Comparison of ENCODE assay signal across 8 cellular contexts in the genomic region with DNA sequence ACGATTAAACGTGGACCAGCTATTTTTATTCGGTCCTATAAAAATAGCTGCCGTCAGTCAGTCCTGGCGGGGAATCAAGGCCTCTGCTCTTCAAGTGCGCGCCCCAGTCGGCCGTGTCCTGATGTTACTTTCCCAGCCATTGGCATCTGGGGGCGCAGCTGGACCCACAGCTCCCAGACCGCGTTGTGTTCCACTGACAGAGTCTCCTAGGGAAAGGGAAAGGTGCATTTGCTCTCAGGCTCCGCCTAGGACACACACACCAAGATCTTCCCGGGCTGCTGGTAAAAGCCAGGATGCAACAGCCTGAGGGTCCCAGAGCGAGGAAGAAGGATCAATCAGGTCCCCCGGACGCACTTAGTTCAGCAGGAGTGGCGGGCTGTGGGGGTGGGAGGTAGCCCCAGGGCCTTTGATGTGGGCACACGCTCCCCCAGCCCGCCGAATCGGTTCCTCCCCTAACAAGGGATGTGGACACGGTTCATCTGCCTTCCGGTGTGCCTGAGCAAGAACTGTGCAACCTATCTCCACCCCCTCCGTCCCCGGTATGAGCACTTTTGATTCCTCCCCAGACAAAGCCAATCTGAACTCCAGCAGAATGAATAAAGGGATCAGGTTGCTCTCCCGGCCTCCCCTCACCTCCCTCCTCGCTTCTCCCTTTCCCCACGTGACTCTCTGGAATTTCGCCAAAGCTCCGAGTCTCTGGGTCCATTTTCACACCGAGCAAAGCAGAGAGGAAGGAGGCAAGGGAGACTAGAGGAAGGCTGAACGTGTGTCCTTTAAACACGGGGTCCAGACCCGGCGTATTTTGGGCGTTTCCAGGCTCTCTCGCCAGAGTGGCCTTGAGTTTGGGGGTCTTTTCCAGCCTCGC. TPM values are rescaled to one million over a fixed set of nuclear protein-coding genes. Genes with fewer than 3 reads are reported as not detected.
DNase-seq lines count a peak whose midpoint lies in the region; FAIRE-seq and TF ChIP-seq lines count a peak whose summit lies in the region.

No MANE protein-coding gene starts in this region.

- CTCF ChIA-PET in H1 (lab: Charles Lee; ENCODE audit: partially characterized antibody) = interaction anchor here (0.7 to 2.2 kb wide), 18 partner anchors 8 to 340 kb away, joined by 3 to 10 read pairs (median 4); no protein-coding TSS in a partner anchor

- H3K27ac ChIP-seq in H1 (ENCODE audit: low read depth, low read length) (peak overlapping the region; percentile 70), subcutaneous abdominal adipose tissue (ENCODE audit: low read depth, low read length) (no peak overlapping the region)

- no peak overlapping the region for H3K14ac ChIP-seq in H1 (ENCODE audit: insufficient read length)

- no peak overlapping the region for H2BK120ac ChIP-seq in H1 (replicated peaks; ENCODE audit: low read depth, low read length)

- H2AFZ ChIP-seq in H1 (ENCODE audit: low read length) = peak overlapping the region; percentile 7

- no peaks in the 10 kb centered on the region for H3K9me3 ChIP-seq in H1 (ENCODE audit: insufficient read depth in 2 of 2, low read depth in 1 of 2, low read length in 1 of 2)
- H3K9me3 ChIP-seq in subcutaneous abdominal adipose tissue (ENCODE audit: control insufficient read depth in 5 of 5, low read length in 5 of 5) = no peaks in the 10 kb centered on the region

- peak overlapping the region; percentile 74; the same call in 1 of the 2 replicates for H2BK15ac ChIP-seq in H1 (ENCODE audit: low read length)

- H3K23ac ChIP-seq in H1 (ENCODE audit: insufficient read length) = no peak overlapping the region

- no peak overlapping the region; the same call in 1 of the 2 replicates for H2BK20ac ChIP-seq in H1 (ENCODE audit: low read length)

- peaks cover 16 to 44% of the 10 kb centered on the region in 2 experiments; a peak in 3 of 4 replicates for H3K79me2 ChIP-seq in H1 (ENCODE audit: control insufficient read depth in 1 of 2, insufficient read depth in 2 of 2, low read length in 2 of 2)

- no peaks in the 10 kb centered on the region for H3K36me3 Mint-ChIP-seq in T-helper 2 cell treated with Interferon-gamma antibody and Interleukin-4, amounts not matched to agents 5 μg/mL and 100 μg/mL, for 36 hours (ENCODE audit: low read depth)

- H3K4me2 ChIP-seq in H1 (ENCODE audit: insufficient read depth in 1 of 2, low read depth in 2 of 2, low read length in 2 of 2) = peak overlapping the region; percentile 95

- H2AK5ac ChIP-seq in H1 (ENCODE audit: low read depth, low read length) = no peak overlapping the region; the same call in 1 of the 2 replicates

- peak overlapping the region; percentile 85 for H4K8ac ChIP-seq in H1 (ENCODE audit: extremely low read depth, insufficient read depth, low read length)

- H2BK5ac ChIP-seq in H1 (ENCODE audit: low read depth, low read length) = peak overlapping the region; percentile 95

- H3K4me1 Mint-ChIP-seq in T-helper 2 cell treated with Interferon-gamma antibody and Interleukin-4, amounts not matched to agents 5 μg/mL and 100 μg/mL, for 36 hours (ENCODE audit: low read depth) = peaks cover 26% of the 10 kb centered on the region

- H3K27ac Mint-ChIP-seq in T-helper 2 cell treated with Interferon-gamma antibody and Interleukin-4, amounts not matched to agents 5 μg/mL and 100 μg/mL, for 36 hours = no peak overlapping the region

- peak overlapping the region; percentile 73; the same call in 1 of the 2 replicates for H2BK12ac ChIP-seq in H1 (ENCODE audit: low read depth, low read length)

- H3K36me3 ChIP-seq in H1 (ENCODE audit: control insufficient read depth in 2 of 4, insufficient read depth in 4 of 4, low read length in 3 of 4) (no peaks in the 10 kb centered on the region), subcutaneous abdominal adipose tissue (ENCODE audit: control insufficient read depth in 5 of 5, insufficient read depth in 5 of 5, low read length in 5 of 5) (no peaks in the 10 kb centered on the region)

- TF ChIP-seq CTCF in HFF-Myc (IDR thresholded peaks at IDR 0.05; ENCODE audit: low read depth, low read length, missing control alignments) (no peak), H1 (IDR thresholded peaks at IDR 0.05; ENCODE audit: control extremely low read depth in 1 of 3, insufficient read depth in 1 of 3, low read depth in 1 of 3, low read length in 3 of 3) (peak; percentile 30 to 42 (median 40))

- peak; percentile 92 for FAIRE-seq in H1 (lab: Jason Lieb, UNC)

- H3K56ac ChIP-seq in H1 (replicated peaks; ENCODE audit: insufficient read length, low read depth, low read length) = peak overlapping the region; percentile 67

- H3K27me3 Mint-ChIP-seq in T-helper 2 cell treated with Interferon-gamma antibody and Interleukin-4, amounts not matched to agents 5 μg/mL and 100 μg/mL, for 36 hours (ENCODE audit: low read depth) = peaks cover 67% of the 10 kb centered on the region

- H3K79me1 ChIP-seq in H1 (ENCODE audit: low read depth, low read length) = peaks cover 7% of the 10 kb centered on the region

- no peaks in the 10 kb centered on the region for H3K9me3 Mint-ChIP-seq in T-helper 2 cell treated with Interferon-gamma antibody and Interleukin-4, amounts not matched to agents 5 μg/mL and 100 μg/mL, for 36 hours

- H3K18ac ChIP-seq in H1 (ENCODE audit: extremely low read depth, low read length) = peak overlapping the region; percentile 89

- peak overlapping the region; percentile 90 for H3K4me3 Mint-ChIP-seq in T-helper 2 cell treated with Interferon-gamma antibody and Interleukin-4, amounts not matched to agents 5 μg/mL and 100 μg/mL, for 36 hours

- H3K23me2 ChIP-seq in H1 (ENCODE audit: low read depth, low read length) = peaks cover 15% of the 10 kb centered on the region; the same call in 1 of the 2 replicates

- H3K4me1 ChIP-seq in H1 (replicated peaks in 1 of 4; ENCODE audit: control insufficient read depth in 3 of 4, insufficient read depth in 4 of 4, low read length in 3 of 4) (peaks cover 3 to 10% (median 5%) of the 10 kb centered on the region in 4 experiments; a peak in 4 of 7 replicates), subcutaneous abdominal adipose tissue (ENCODE audit: control insufficient read depth in 5 of 5, insufficient read depth in 5 of 5, low read length in 5 of 5) (peaks cover 0 to 36% (median 35%) of the 10 kb centered on the region in 5 donors)

- 1% methylated on average over 37 of the region's 39 CpGs; no CpG with 5 or more reads in 1 of the 2 experiments for WGBS in H1 (ENCODE audit: extremely low coverage in 1 of 2, insufficient coverage in 1 of 2, insufficient read length in 1 of 2, insufficient replicate concordance in 2 of 2, low coverage in 1 of 2, low lambda C conversion rate in 2 of 2, missing lambda C conversion rate in 1 of 2), 2 experiments

- H4K20me1 ChIP-seq in H1 (replicated peaks in 1 of 2; ENCODE audit: control insufficient read depth in 1 of 2, insufficient read depth in 2 of 2, low read length in 2 of 2) = peaks cover 0 to 2% of the 10 kb centered on the region in 2 experiments

- H3K4ac ChIP-seq in H1 (replicated peaks; ENCODE audit: insufficient read length, low read depth, low read length) = peak overlapping the region; percentile 61

- H3K27me3 ChIP-seq in H1 (replicated peaks in 1 of 4; ENCODE audit: control insufficient read depth in 3 of 4, extremely low read depth in 1 of 4, insufficient read depth in 3 of 4, low read length in 3 of 4) (no peaks in the 10 kb centered on the region), subcutaneous abdominal adipose tissue (ENCODE audit: control insufficient read depth in 5 of 5, insufficient read depth in 4 of 5, low read length in 5 of 5) (peaks cover 9 to 24% (median 12%) of the 10 kb centered on the region in 5 donors)

- H4K91ac ChIP-seq in H1 (replicated peaks; ENCODE audit: insufficient read length, low read length) = peak overlapping the region; percentile 29

- no peak for TF ChIP-seq EP300 in H1 (IDR thresholded peaks at IDR 0.05; ENCODE audit: borderline replicate concordance in 1 of 2, low read depth in 2 of 2, low read length in 2 of 2)

- TF ChIP-seq POLR2A in H1 (IDR thresholded peaks at IDR 0.05; ENCODE audit: control extremely low read depth in 1 of 2, low read depth in 2 of 2, low read length in 2 of 2) = peak; percentile 70 to 93

- H3K9ac ChIP-seq in H1 (replicated peaks in 1 of 4; ENCODE audit: extremely low read depth in 1 of 4, low read depth in 3 of 4, low read length in 3 of 4) (peak overlapping the region; percentile 67 to 97 (median 82)), subcutaneous abdominal adipose tissue (ENCODE audit: low read length in 5 of 5) (peak overlapping the region in 3 of 5 donors; percentile 23 to 51 (median 41))

- TF ChIP-seq RAD21 in H1 (IDR thresholded peaks at IDR 0.05 in 1 of 2, conservative IDR thresholded peaks at IDR 0.05 in 1 of 2; ENCODE audit: low read depth in 2 of 2, low read length in 2 of 2) = peak; percentile 18 to 46; a peak in 2 of 4 replicates

- peak overlapping the region; percentile 57 for H4K5ac ChIP-seq in H1 (ENCODE audit: insufficient read length, low read depth, low read length)

- POLR2A ChIA-PET in H1 (lab: Charles Lee; ENCODE audit: partially characterized antibody) = interaction anchor here (0.6 to 3.5 kb wide), 49 partner anchors 9 to 495 kb away, joined by 3 to 44 read pairs (median 4); a partner anchor contains a TSS

- H3K4me3 ChIP-seq in HFF-Myc (replicated peaks; ENCODE audit: low read depth, low read length) (peak overlapping the region; percentile 80), H1 (ENCODE audit: extremely low read depth in 1 of 4, insufficient read depth in 2 of 4, low read depth in 3 of 4, low read length in 4 of 4) (peak overlapping the region; percentile 90 to 100 (median 96)), subcutaneous abdominal adipose tissue (ENCODE audit: low read depth in 1 of 5, low read length in 5 of 5) (peak overlapping the region; percentile 61 to 91 (median 71))

- DNase-seq in activated CD4-positive, alpha-beta T cell treated with anti-CD3 and anti-CD28 coated beads for 48 hours = peak; percentile 48
- no peak for DNase-seq in activated CD4-positive, alpha-beta T cell treated with anti-CD3 and anti-CD28 coated beads, Interleukin-2, amount 50 U/mL, for 1 hour
- DNase-seq in HFF-Myc (ENCODE audit: extremely low read depth, low read depth) = peak; percentile 91
- peak; percentile 94 for DNase-seq in NCI-H128 (lab: John Stamatoyannopoulos, UW; ENCODE audit: unreplicated experiment)
- peak; percentile 17 for DNase-seq in T-helper 2 cell treated with Interferon-gamma antibody and Interleukin-4, amounts not matched to agents 5 μg/mL and 100 μg/mL, for 36 hours (ENCODE audit: low spot score)
- DNase-seq in H1 (ENCODE audit: low read depth in 1 of 2, low spot score in 2 of 2) = peak in 1 of 2 experiments; percentile 84
- peak; percentile 13 to 31 for DNase-seq in lung microvascular endothelial cell (ENCODE audit: low read depth in 2 of 2)

RNA-seq across cellular contexts. Expression of a gene that starts 0.6 kb away (rescaled TPM):
- 106 and 109 TPM in 2 replicates for total RNA-seq in H1 (2021; fragmentation: NEBNext Ultra II Directional; extraction: Animal tissue kit (Norgen Biotek cat#: 25700))
- 38.5 and 47.6 TPM in 2 replicates for polyA plus RNA-seq in H1 (2011; rRNA removed)
- 38.7 TPM for polyA plus RNA-seq in H1 (2011; cell fraction: cytosol; rRNA removed)
- 120 TPM for polyA plus RNA-seq in H1 (2011; cell fraction: nucleus; rRNA removed)
- polyA plus RNA-seq in H1 (2012, experiment 1 of 2) = 38.3 to 50.2 TPM (median 48.8 TPM) in 4 replicates
- 6.8 TPM for polyA plus RNA-seq in H1 (2012, experiment 2 of 2)
- polyA plus RNA-seq in H1 (2013, experiment 1 of 2) = 44.5 TPM
- 29.1 TPM for polyA plus RNA-seq in H1 (2013, experiment 2 of 2)
- polyA minus RNA-seq in H1 (2011; rRNA and poly(A)+ RNA removed) = 256 and 314 TPM in 2 replicates
- 130 TPM for polyA minus RNA-seq in H1 (2011; cell fraction: cytosol; rRNA and poly(A)+ RNA removed)
- 471 TPM for polyA minus RNA-seq in H1 (2011; cell fraction: nucleus; rRNA and poly(A)+ RNA removed)
- 0.20 and 0.65 TPM in 2 replicates for total RNA-seq in lung microvascular endothelial cell

Comparison
In these comparisons a context has a peak if more than half of its experiments do, and no peak if none do; other contexts are left out.
1. RNA of a gene that starts 0.6 kb away (total RNA-seq): 106 to 109 TPM in H1; 0.20 to 0.65 TPM in lung microvascular endothelial cell; every median in the first group is over 10 times any median in the second.
2. Peak in every context shown above with its lines, with median percentiles within 50 percentile points of each other: H3K4me3 ChIP-seq.